ENCODE assay signal across 23 cellular contexts in genomic region chr3:97990624-97991277, GRCh38. TPM values are rescaled to one million over a fixed set of nuclear protein-coding genes. Genes with fewer than 3 reads are reported as not detected.
DNase-seq lines count a peak whose midpoint lies in the region; ATAC-seq lines count a peak whose summit lies in the region.
"Had no signal": no experiment of that assay in that cellular context is flagged by ENCODE, and none has a peak within 500 bp of the region (broad histone marks: within the 10 kb centered on the region; RNA-seq: fewer than 3 reads in every experiment).

No MANE protein-coding gene starts in this region.

- H3K36me3 Mint-ChIP-seq in activated CD4-positive, alpha-beta T cell treated with anti-CD3 and anti-CD28 coated beads for 36 hours (ENCODE audit: low read depth) = peaks cover 1% of the 10 kb centered on the region
- peaks cover 3% of the 10 kb centered on the region for H3K36me3 Mint-ChIP-seq in CD4-positive, CD25-positive, alpha-beta regulatory T cell
- H3K36me3 Mint-ChIP-seq in activated T-helper 2 cell treated with anti-CD3 and anti-CD28 coated beads, Interferon-gamma antibody, Interleukin-2, Interleukin-4, amounts not matched to agents 10 μg/mL and 5 μg/mL and 100 μg/mL, durations not matched to agents 14 hours and 24 hours and 36 hours (ENCODE audit: low read depth) = peaks cover 9% of the 10 kb centered on the region
- H3K36me3 Mint-ChIP-seq: WTC11 had no signal

- CTCF ChIA-PET in activated CD4-positive, alpha-beta T cell treated with anti-CD3 and anti-CD28 coated beads for 36 hours (lab: Charles Lee) = interaction anchor here (0.7 kb wide), 1 partner anchor 20 kb away, joined by 3 read pairs; no protein-coding TSS in a partner anchor

- ATAC-seq in activated CD4-positive, alpha-beta T cell treated with anti-CD3 and anti-CD28 coated beads for 36 hours = peak; percentile 66
- no peak for ATAC-seq in CD4-positive, CD25-positive, alpha-beta regulatory T cell (ENCODE audit: low read depth in 2 of 2)
- ATAC-seq: HepG2, WTC11 had no signal

- H3K36me3 ChIP-seq in CD4-positive, CD25-positive, alpha-beta regulatory T cell (ENCODE audit: control insufficient read depth, insufficient read depth, low read length) = no peaks in the 10 kb centered on the region
- H3K36me3 ChIP-seq: esophagus squamous epithelium, left ventricle myocardium inferior had no signal

- peak; percentile 45 for DNase-seq in activated CD4-positive, alpha-beta T cell treated with anti-CD3 and anti-CD28 coated beads for 36 hours
- DNase-seq in activated CD4-positive, alpha-beta T cell treated with anti-CD3 and anti-CD28 coated beads for 4 hours = no peak
- DNase-seq in CD4-positive, CD25-positive, alpha-beta regulatory T cell = peak in 1 of 3 donors; percentile 30
- DNase-seq in NOMO-1 treated with dmso at 0.1 percent for 144 hours (lab: John Stamatoyannopoulos, UW; ENCODE audit: unreplicated experiment) (peak; percentile 10), kidney tubule cell (ENCODE audit: low spot score) (no peak), NCI-H1417 treated with DMSO at 0.1 percent for 48 hours (lab: John Stamatoyannopoulos, UW) (no peak), iPS-NIHi11 (ENCODE audit: low spot score) (no peak)
- DNase-seq in activated T-helper 2 cell treated with anti-CD3 and anti-CD28 coated beads, Interferon-gamma antibody, Interleukin-2, Interleukin-4, amounts not matched to agents 10 μg/mL and 5 μg/mL and 100 μg/mL, durations not matched to agents 14 hours and 24 hours and 36 hours (ENCODE audit: low spot score) = no peak
- DNase-seq: DMS53; effector CD8-positive, alpha-beta T cell; esophagus squamous epithelium; left ventricle myocardium inferior; NCI-H187; NCI-H446 treated with DMSO at 0.1 percent for 48 hours; retina; SHP77 had no signal

- peak overlapping the region; percentile 56 for H3K27ac ChIP-seq in CD4-positive, CD25-positive, alpha-beta regulatory T cell (ENCODE audit: insufficient read depth, low read length, poor library complexity, severe bottlenecking)
- H3K27ac ChIP-seq: C4-2B, esophagus squamous epithelium, left ventricle myocardium inferior had no signal

- H3K9me3 Mint-ChIP-seq in activated CD4-positive, alpha-beta T cell treated with anti-CD3 and anti-CD28 coated beads for 36 hours (ENCODE audit: low read depth) = no peaks in the 10 kb centered on the region
- no peaks in the 10 kb centered on the region for H3K9me3 Mint-ChIP-seq in CD4-positive, CD25-positive, alpha-beta regulatory T cell
- H3K9me3 Mint-ChIP-seq in activated T-helper 2 cell treated with anti-CD3 and anti-CD28 coated beads, Interferon-gamma antibody, Interleukin-2, Interleukin-4, amounts not matched to agents 10 μg/mL and 5 μg/mL and 100 μg/mL, durations not matched to agents 14 hours and 24 hours and 36 hours = peaks cover 15% of the 10 kb centered on the region

- peaks cover 2% of the 10 kb centered on the region for H3K27me3 Mint-ChIP-seq in activated CD4-positive, alpha-beta T cell treated with anti-CD3 and anti-CD28 coated beads for 36 hours
- peaks cover 3% of the 10 kb centered on the region for H3K27me3 Mint-ChIP-seq in CD4-positive, CD25-positive, alpha-beta regulatory T cell
- peaks cover 6% of the 10 kb centered on the region for H3K27me3 Mint-ChIP-seq in activated T-helper 2 cell treated with anti-CD3 and anti-CD28 coated beads, Interferon-gamma antibody, Interleukin-2, Interleukin-4, amounts not matched to agents 10 μg/mL and 5 μg/mL and 100 μg/mL, durations not matched to agents 14 hours and 24 hours and 36 hours (ENCODE audit: low read depth)

- peak overlapping the region; percentile 39 for H3K4me3 Mint-ChIP-seq in activated CD4-positive, alpha-beta T cell treated with anti-CD3 and anti-CD28 coated beads for 36 hours
- peak overlapping the region; percentile 13 to 78 (median 74) for H3K4me3 Mint-ChIP-seq in CD4-positive, CD25-positive, alpha-beta regulatory T cell
- H3K4me3 Mint-ChIP-seq in activated T-helper 2 cell treated with anti-CD3 and anti-CD28 coated beads, Interferon-gamma antibody, Interleukin-2, Interleukin-4, amounts not matched to agents 10 μg/mL and 5 μg/mL and 100 μg/mL, durations not matched to agents 14 hours and 24 hours and 36 hours (ENCODE audit: low read depth) = peak overlapping the region; percentile 51
- H3K4me3 Mint-ChIP-seq: WTC11 had no signal

- no peak overlapping the region for H3K27ac Mint-ChIP-seq in activated CD4-positive, alpha-beta T cell treated with anti-CD3 and anti-CD28 coated beads for 36 hours
- peak overlapping the region in 2 of 3 donors; percentile 73 to 95 for H3K27ac Mint-ChIP-seq in CD4-positive, CD25-positive, alpha-beta regulatory T cell
- no peak overlapping the region for H3K27ac Mint-ChIP-seq in activated T-helper 2 cell treated with anti-CD3 and anti-CD28 coated beads, Interferon-gamma antibody, Interleukin-2, Interleukin-4, amounts not matched to agents 10 μg/mL and 5 μg/mL and 100 μg/mL, durations not matched to agents 14 hours and 24 hours and 36 hours
- H3K27ac Mint-ChIP-seq: WTC11 had no signal

- no peaks in the 10 kb centered on the region for H3K9me3 ChIP-seq in CD4-positive, CD25-positive, alpha-beta regulatory T cell (ENCODE audit: control insufficient read depth in 2 of 2, low read length in 2 of 2)
- H3K9me3 ChIP-seq: esophagus squamous epithelium, left ventricle myocardium inferior had no signal

- intact Hi-C loops in activated CD4-positive, alpha-beta T cell treated with anti-CD3 and anti-CD28 coated beads for 36 hours (cut with DNase I, micrococcal nuclease) = no loop called here
- intact Hi-C loops in activated T-helper 2 cell treated with anti-CD3 and anti-CD28 coated beads, Interferon-gamma antibody, Interleukin-2, Interleukin-4, amounts not matched to agents 10 μg/mL and 5 μg/mL and 100 μg/mL, durations not matched to agents 14 hours and 24 hours and 36 hours (cut with micrococcal nuclease) = loop anchor here (1.0 to 2.0 kb wide), 2 partner anchors 8 to 18 kb away; partner anchors contain the start of gene RIOX2

- POLR2A ChIA-PET in activated CD4-positive, alpha-beta T cell treated with anti-CD3 and anti-CD28 coated beads for 36 hours (lab: Charles Lee) = interaction anchor here (0.8 kb wide), 1 partner anchor 19 kb away, joined by 3 read pairs; the partner anchor contains the start of gene RIOX2

- peak overlapping the region; percentile 78 for H3K4me3 ChIP-seq in CD4-positive, CD25-positive, alpha-beta regulatory T cell (ENCODE audit: low read depth, low read length)
- H3K4me3 ChIP-seq: esophagus squamous epithelium, left ventricle myocardium inferior had no signal

- peaks cover 19% of the 10 kb centered on the region for H3K4me1 ChIP-seq in CD4-positive, CD25-positive, alpha-beta regulatory T cell (ENCODE audit: control insufficient read depth, insufficient read depth, low read length, poor library complexity, severe bottlenecking)
- H3K4me1 ChIP-seq: esophagus squamous epithelium, left ventricle myocardium inferior had no signal

- H3K4me1 Mint-ChIP-seq in activated CD4-positive, alpha-beta T cell treated with anti-CD3 and anti-CD28 coated beads for 36 hours = peaks cover 23% of the 10 kb centered on the region
- peaks cover 14 to 26% (median 16%) of the 10 kb centered on the region in 4 donors for H3K4me1 Mint-ChIP-seq in CD4-positive, CD25-positive, alpha-beta regulatory T cell
- H3K4me1 Mint-ChIP-seq in activated T-helper 2 cell treated with anti-CD3 and anti-CD28 coated beads, Interferon-gamma antibody, Interleukin-2, Interleukin-4, amounts not matched to agents 10 μg/mL and 5 μg/mL and 100 μg/mL, durations not matched to agents 14 hours and 24 hours and 36 hours (ENCODE audit: low read depth) = peaks cover 25% of the 10 kb centered on the region

- H3K27me3 ChIP-seq in CD4-positive, CD25-positive, alpha-beta regulatory T cell (ENCODE audit: control insufficient read depth, insufficient read depth, low read length) = peaks cover 3% of the 10 kb centered on the region
- H3K27me3 ChIP-seq: esophagus squamous epithelium had no signal

RNA-seq across cellular contexts. Expression of gene RIOX2, which starts 18.5 kb away (rescaled TPM):
- total RNA-seq in activated CD4-positive, alpha-beta T cell treated with anti-CD3 and anti-CD28 coated beads for 36 hours = 10 to 100 TPM; 35.0 to 35.5 TPM
- total RNA-seq in CD4-positive, CD25-positive, alpha-beta regulatory T cell = 21.8 TPM
- polyA plus RNA-seq in CD4-positive, CD25-positive, alpha-beta regulatory T cell = 10 to 100 TPM; 26.0 to 32.2 (median 29.6) TPM
- total RNA-seq in activated T-helper 2 cell treated with anti-CD3 and anti-CD28 coated beads, Interferon-gamma antibody, Interleukin-2, Interleukin-4, amounts not matched to agents 10 μg/mL and 5 μg/mL and 100 μg/mL, durations not matched to agents 14 hours and 24 hours and 36 hours = 59.9 and 63.2 TPM in 2 replicates

RNA-seq across cellular contexts. Expression of gene GABRR3, which starts 44.4 kb away (rescaled TPM):
- not detected for total RNA-seq in activated CD4-positive, alpha-beta T cell treated with anti-CD3 and anti-CD28 coated beads for 36 hours
- total RNA-seq in CD4-positive, CD25-positive, alpha-beta regulatory T cell = not detected
- not detected for polyA plus RNA-seq in CD4-positive, CD25-positive, alpha-beta regulatory T cell
- total RNA-seq in activated T-helper 2 cell treated with anti-CD3 and anti-CD28 coated beads, Interferon-gamma antibody, Interleukin-2, Interleukin-4, amounts not matched to agents 10 μg/mL and 5 μg/mL and 100 μg/mL, durations not matched to agents 14 hours and 24 hours and 36 hours = not detected in 2 replicates
- total RNA-seq: esophagus squamous epithelium; glomerular endothelial cell; left ventricle myocardium inferior; M059J; OCI-LY7; T-helper 1 cell treated with Interleukin-12 subunit alpha and Interleukin-12 subunit beta and Interleukin-4 antibody, amounts not matched to agents 30 ng/mL and 1 ng/mL, for 36 hours; WTC11 had no signal

Comparison
In these comparisons a context has a peak if more than half of its experiments do, and no peak if none do; other contexts are left out.
1. DNase-seq: peak in activated CD4-positive, alpha-beta T cell treated with anti-CD3 and anti-CD28 coated beads for 36 hours (single experiment) and NOMO-1 treated with dmso at 0.1 percent for 144 hours (single experiment); none in activated CD4-positive, alpha-beta T cell treated with anti-CD3 and anti-CD28 coated beads for 4 hours (0 of 2), activated T-helper 2 cell treated with anti-CD3 and anti-CD28 coated beads, Interferon-gamma antibody, Interleukin-2, Interleukin-4, amounts not matched to agents 10 μg/mL and 5 μg/mL and 100 μg/mL, durations not matched to agents 14 hours and 24 hours and 36 hours (single experiment), kidney tubule cell (single experiment), NCI-H1417 treated with DMSO at 0.1 percent for 48 hours (single experiment) and iPS-NIHi11 (single experiment).
2. H3K27ac Mint-ChIP-seq: peak in CD4-positive, CD25-positive, alpha-beta regulatory T cell (2 of 3); none in activated CD4-positive, alpha-beta T cell treated with anti-CD3 and anti-CD28 coated beads for 36 hours (single experiment) and activated T-helper 2 cell treated with anti-CD3 and anti-CD28 coated beads, Interferon-gamma antibody, Interleukin-2, Interleukin-4, amounts not matched to agents 10 μg/mL and 5 μg/mL and 100 μg/mL, durations not matched to agents 14 hours and 24 hours and 36 hours (single experiment).
3. Peak in every context shown above with its lines, with median percentiles within 50 percentile points of each other: H3K4me3 Mint-ChIP-seq.